17 cellular contexts compared by ENCODE assay signal in genomic region chr2:204115288-204115687, GRCh38.
"Had no signal": no experiment of that assay in that cellular context is flagged by ENCODE, and none has a peak within 500 bp of the region (broad histone marks: within the 10 kb centered on the region; RNA-seq: fewer than 3 reads in every experiment).

No MANE protein-coding gene starts in this region.

- H3K27ac Mint-ChIP-seq: activated B cell treated with CpG ODN at 0.5 μM for 24 hours; activated CD4-positive, alpha-beta T cell treated with anti-CD3 and anti-CD28 coated beads, Interleukin-2, amount 10 ng/mL, durations not matched to agents 24 days and 14 days; activated naive CD4-positive, alpha-beta T cell treated with anti-CD3 and anti-CD28 coated beads, Interleukin-2, amount 10 ng/mL, durations not matched to agents 7 days and 5 days; activated T-helper 17 cell treated with anti-CD3 and anti-CD28 coated beads, Interleukin-2, amount 50 U/mL, for 72 hours; effector memory CD8-positive, alpha-beta T cell; immature natural killer cell; stimulated activated memory B cell treated with anti-CD40 and anti-IgM and Interleukin-4, amounts not matched to agents 10 μg/mL and 1 μg/mL and 100 μg/mL, for 72 hours had no signal

- H3K9me3 Mint-ChIP-seq: activated B cell treated with CpG ODN at 0.5 μM for 24 hours; activated CD4-positive, alpha-beta T cell treated with anti-CD3 and anti-CD28 coated beads, Interleukin-2, amount 10 ng/mL, durations not matched to agents 24 days and 14 days; activated naive CD4-positive, alpha-beta T cell treated with anti-CD3 and anti-CD28 coated beads, Interleukin-2, amount 10 ng/mL, durations not matched to agents 7 days and 5 days; activated T-helper 17 cell treated with anti-CD3 and anti-CD28 coated beads, Interleukin-2, amount 50 U/mL, for 72 hours; effector memory CD8-positive, alpha-beta T cell; immature natural killer cell; neural crest cell; stimulated activated memory B cell treated with anti-CD40 and anti-IgM and Interleukin-4, amounts not matched to agents 10 μg/mL and 1 μg/mL and 100 μg/mL, for 72 hours; type B pancreatic cell had no signal

- H3K4me3 Mint-ChIP-seq: activated B cell treated with CpG ODN at 0.5 μM for 24 hours; activated CD4-positive, alpha-beta T cell treated with anti-CD3 and anti-CD28 coated beads, Interleukin-2, amount 10 ng/mL, durations not matched to agents 24 days and 14 days; activated naive CD4-positive, alpha-beta T cell treated with anti-CD3 and anti-CD28 coated beads, Interleukin-2, amount 10 ng/mL, durations not matched to agents 7 days and 5 days; effector memory CD8-positive, alpha-beta T cell; immature natural killer cell; neural crest cell; stimulated activated memory B cell treated with anti-CD40 and anti-IgM and Interleukin-4, amounts not matched to agents 10 μg/mL and 1 μg/mL and 100 μg/mL, for 72 hours had no signal

- H3K36me3 ChIP-seq: ovary had no signal

- H3K4me2 ChIP-seq: smooth muscle cell had no signal

- H3K36me3 Mint-ChIP-seq: immature natural killer cell; stimulated activated memory B cell treated with anti-CD40 and anti-IgM and Interleukin-4, amounts not matched to agents 10 μg/mL and 1 μg/mL and 100 μg/mL, for 72 hours; type B pancreatic cell had no signal

- H3K27ac ChIP-seq: body of pancreas, ovary had no signal

- H3K27me3 Mint-ChIP-seq: activated CD4-positive, alpha-beta T cell treated with anti-CD3 and anti-CD28 coated beads, Interleukin-2, amount 10 ng/mL, durations not matched to agents 24 days and 14 days; type B pancreatic cell had no signal

- H3K4me1 ChIP-seq: body of pancreas had no signal

- ATAC-seq: activated T-helper 17 cell treated with anti-CD3 and anti-CD28 coated beads, Interleukin-2, amount 50 U/mL, for 72 hours; body of pancreas; effector memory CD8-positive, alpha-beta T cell; SK-N-SH treated with all-trans-retinoic acid at 6 μM for 48 hours; stimulated activated memory B cell treated with anti-CD40 and anti-IgM and Interleukin-4, amounts not matched to agents 10 μg/mL and 1 μg/mL and 100 μg/mL, for 72 hours had no signal

- H3K9me3 ChIP-seq: body of pancreas, ovary had no signal

- DNase-seq: activated B cell treated with CpG ODN at 0.5 μM for 24 hours; activated CD4-positive, alpha-beta T cell treated with anti-CD3 and anti-CD28 coated beads, Interleukin-2, amount 10 ng/mL, durations not matched to agents 24 days and 14 days; activated CD8-positive, alpha-beta memory T cell treated with anti-CD3 and anti-CD28 coated beads for 24 hours; activated naive CD4-positive, alpha-beta T cell treated with anti-CD3 and anti-CD28 coated beads, Interleukin-2, amount 10 ng/mL, durations not matched to agents 7 days and 5 days; activated T-cell treated with anti-CD3 and anti-CD28 coated beads for 4 hours; body of pancreas; effector memory CD8-positive, alpha-beta T cell; erythroblast; immature natural killer cell; mesenchymal stem cell; ovary had no signal

- H3K4me3 ChIP-seq: body of pancreas, ovary, smooth muscle cell had no signal

- H3K27me3 ChIP-seq: body of pancreas, ovary had no signal
